Comparison of ENCODE assay signal across 22 cellular contexts in genomic region chr13:68846663-68847062, GRCh38.
DNase-seq lines count a peak whose midpoint lies in the region; ATAC-seq, FAIRE-seq and TF ChIP-seq lines count a peak whose summit lies in the region.
"Had no signal": no experiment of that assay in that cellular context is flagged by ENCODE, and none has a peak within 500 bp of the region (broad histone marks: within the 10 kb centered on the region; RNA-seq: fewer than 3 reads in every experiment).

No MANE protein-coding gene starts in this region.

- H3K23me2 ChIP-seq in H1 (ENCODE audit: low read depth, low read length) = no peaks in the 10 kb centered on the region

- H4K20me1 ChIP-seq in BLaER1 = no peaks in the 10 kb centered on the region
- H4K20me1 ChIP-seq in GM23338 (replicated peaks; ENCODE audit: insufficient read depth) = no peaks in the 10 kb centered on the region
- H4K20me1 ChIP-seq in SU-DHL-6 (ENCODE audit: low read depth, low read length) = no peaks in the 10 kb centered on the region
- no peaks in the 10 kb centered on the region for H4K20me1 ChIP-seq in H1 (replicated peaks in 1 of 2; ENCODE audit: control insufficient read depth in 1 of 2, insufficient read depth in 2 of 2, low read length in 2 of 2)

- no peak for TF ChIP-seq EP300 in H1 (IDR thresholded peaks at IDR 0.05; ENCODE audit: borderline replicate concordance in 1 of 2, low read depth in 2 of 2, low read length in 2 of 2)

- no peak overlapping the region for H3K56ac ChIP-seq in H1 (replicated peaks; ENCODE audit: insufficient read length, low read depth, low read length)

- POLR2A ChIA-PET in H1 (lab: Charles Lee; ENCODE audit: partially characterized antibody) = no interaction called here

- 0 out of 3 replicates have a peak, but pooled peaks cover 2% of the 10 kb centered on the region for H3K4me1 Mint-ChIP-seq in GM23338
- H3K4me1 Mint-ChIP-seq: B cell; CD4-positive, alpha-beta memory T cell had no signal

- H2AK5ac ChIP-seq in H1 (ENCODE audit: low read depth, low read length) = no peak overlapping the region

- 0 out of 2 replicates have a peak overlapping the region, but pooled peaks have one; percentile 34 for H3K27ac Mint-ChIP-seq in GM23338
- H3K27ac Mint-ChIP-seq: B cell; CD4-positive, alpha-beta memory T cell; HFFc6 had no signal

- no peaks in the 10 kb centered on the region for H3K79me2 ChIP-seq in GM23338 (replicated peaks; ENCODE audit: insufficient read depth)
- no peaks in the 10 kb centered on the region for H3K79me2 ChIP-seq in SU-DHL-6 (ENCODE audit: insufficient read depth, low read length)
- no peaks in the 10 kb centered on the region for H3K79me2 ChIP-seq in H1 (ENCODE audit: control insufficient read depth in 1 of 2, insufficient read depth in 2 of 2, low read length in 2 of 2)

- H2BK15ac ChIP-seq in H1 (ENCODE audit: low read length) = no peak overlapping the region

- no peak overlapping the region for H3K4ac ChIP-seq in H1 (replicated peaks; ENCODE audit: insufficient read length, low read depth, low read length)

- peaks cover 21% of the 10 kb centered on the region for H3K9me3 Mint-ChIP-seq in GM23338

- 0 out of 2 replicates have a peak, but pooled peaks cover 7% of the 10 kb centered on the region for H3K9me3 ChIP-seq in BLaER1
- peaks cover 23% of the 10 kb centered on the region; the same call in 1 of the 2 replicates for H3K9me3 ChIP-seq in SU-DHL-6 (ENCODE audit: insufficient read depth, low read length)
- peaks cover 3 to 7% of the 10 kb centered on the region in 2 experiments; a peak in 1 of 4 replicates for H3K9me3 ChIP-seq in H1 (ENCODE audit: insufficient read depth in 2 of 2, low read depth in 1 of 2, low read length in 1 of 2)
- H3K9me3 ChIP-seq: HAP-1 had no signal

- H3K18ac ChIP-seq in H1 (ENCODE audit: extremely low read depth, low read length) = no peak overlapping the region

- WGBS in H1 (ENCODE audit: extremely low coverage in 1 of 2, insufficient coverage in 1 of 2, insufficient read length in 1 of 2, insufficient replicate concordance in 2 of 2, low coverage in 1 of 2, low lambda C conversion rate in 2 of 2, missing lambda C conversion rate in 1 of 2), 2 experiments = 92% methylated on average over 1 of the region's 1 CpG; no CpG with 5 or more reads in 1 of the 2 experiments

- H2AFZ ChIP-seq in GM23338 = no peak overlapping the region
- peak overlapping the region; percentile 75 for H2AFZ ChIP-seq in SU-DHL-6 (ENCODE audit: low read depth, low read length, severe bottlenecking)
- peak overlapping the region; percentile 32; the same call in 1 of the 2 replicates for H2AFZ ChIP-seq in H1 (ENCODE audit: low read length)

- TF ChIP-seq RAD21 in H1 (IDR thresholded peaks at IDR 0.05 in 1 of 2, conservative IDR thresholded peaks at IDR 0.05 in 1 of 2; ENCODE audit: low read depth in 2 of 2, low read length in 2 of 2) = no peak

- H3K4me1 ChIP-seq in BLaER1 (peaks cover 10% of the 10 kb centered on the region), GM23338 (ENCODE audit: insufficient read depth) (no peaks in the 10 kb centered on the region), H1 (replicated peaks in 1 of 4; ENCODE audit: control insufficient read depth in 3 of 4, insufficient read depth in 4 of 4, low read length in 3 of 4) (no peaks in the 10 kb centered on the region)
- H3K4me1 ChIP-seq: HAP-1 had no signal

- H3K36me3 ChIP-seq in BLaER1 (no peaks in the 10 kb centered on the region), GM23338 (ENCODE audit: insufficient read depth) (no peaks in the 10 kb centered on the region), SU-DHL-6 (ENCODE audit: low read length) (no peaks in the 10 kb centered on the region; the same call in 1 of the 2 replicates), H1 (ENCODE audit: control insufficient read depth in 2 of 4, insufficient read depth in 4 of 4, low read length in 3 of 4) (peaks cover 0 to 2% (median 0%) of the 10 kb centered on the region in 4 experiments; a peak in 2 of 8 replicates)
- H3K36me3 ChIP-seq: HAP-1 had no signal

- H3K27ac ChIP-seq in BLaER1 (no peak overlapping the region), GM23338 (ENCODE audit: low read depth) (no peak overlapping the region), SU-DHL-6 (ENCODE audit: low read depth, low read length) (no peak overlapping the region), H1 (ENCODE audit: low read depth, low read length) (no peak overlapping the region)
- H3K27ac ChIP-seq: 22Rv1 had no signal

- H3K23ac ChIP-seq in H1 (ENCODE audit: insufficient read length) = no peak overlapping the region

- FAIRE-seq in H1 (lab: Jason Lieb, UNC) = no peak
- FAIRE-seq: A204.1, GM18507, H54 had no signal

- no peak overlapping the region for H2BK5ac ChIP-seq in H1 (ENCODE audit: low read depth, low read length)

- H4K8ac ChIP-seq in H1 (ENCODE audit: extremely low read depth, insufficient read depth, low read length) = no peak overlapping the region

- H3K27me3 ChIP-seq in BLaER1 (no peaks in the 10 kb centered on the region), GM23338 (ENCODE audit: insufficient read depth) (no peaks in the 10 kb centered on the region), SU-DHL-6 (ENCODE audit: low read length) (no peaks in the 10 kb centered on the region), H1 (replicated peaks in 1 of 4; ENCODE audit: control insufficient read depth in 3 of 4, extremely low read depth in 1 of 4, insufficient read depth in 3 of 4, low read length in 3 of 4) (no peaks in the 10 kb centered on the region)

- no peak for TF ChIP-seq POLR2A in H1 (IDR thresholded peaks at IDR 0.05; ENCODE audit: control extremely low read depth in 1 of 2, low read depth in 2 of 2, low read length in 2 of 2)

- no peak for ATAC-seq in GM23338
- no peak for ATAC-seq in left colon
- ATAC-seq in HG02763 (IDR thresholded peaks at IDR 0.05; ENCODE audit: unreplicated experiment) = no peak

- H3K14ac ChIP-seq in H1 (ENCODE audit: insufficient read length) = no peak overlapping the region

- intact Hi-C loops in posterior vena cava (cut with DNase I) (no loop called here), left colon (cut with DNase I, micrococcal nuclease) (no loop called here)

- H2BK12ac ChIP-seq in H1 (ENCODE audit: low read depth, low read length) = no peak overlapping the region

- CTCF ChIA-PET in H1 (lab: Charles Lee; ENCODE audit: partially characterized antibody) = no interaction called here

- TF ChIP-seq CTCF in GM23338 (conservative IDR thresholded peaks at IDR 0.05; ENCODE audit: low read depth in 2 of 2) = no peak
- TF ChIP-seq CTCF in SU-DHL-6 (IDR thresholded peaks at IDR 0.05; ENCODE audit: insufficient read depth, low read length, poor library complexity, severe bottlenecking) = no peak
- no peak for TF ChIP-seq CTCF in H1 (IDR thresholded peaks at IDR 0.05; ENCODE audit: control extremely low read depth in 1 of 3, insufficient read depth in 1 of 3, low read depth in 1 of 3, low read length in 3 of 3)

- H4K5ac ChIP-seq in H1 (ENCODE audit: insufficient read length, low read depth, low read length) = no peak overlapping the region

- no peaks in the 10 kb centered on the region for H3K27me3 Mint-ChIP-seq in GM23338 (ENCODE audit: insufficient read depth, low read depth, poor library complexity)
- H3K27me3 Mint-ChIP-seq: B cell; CD4-positive, alpha-beta memory T cell had no signal

- H3K4me2 ChIP-seq in BLaER1 (peak overlapping the region; percentile 38; the same call in 1 of the 2 replicates), GM23338 (no peak overlapping the region), SU-DHL-6 (ENCODE audit: low read depth, low read length, poor library complexity, severe bottlenecking) (peak overlapping the region; percentile 6), H1 (ENCODE audit: insufficient read depth in 1 of 2, low read depth in 2 of 2, low read length in 2 of 2) (no peak overlapping the region)

- no peak overlapping the region for H2BK20ac ChIP-seq in H1 (ENCODE audit: low read length)

- no peak overlapping the region for H4K91ac ChIP-seq in H1 (replicated peaks; ENCODE audit: insufficient read length, low read length)

- H3K36me3 Mint-ChIP-seq in GM23338 (ENCODE audit: low read depth) = peaks cover 21% of the 10 kb centered on the region
- H3K36me3 Mint-ChIP-seq: CD4-positive, alpha-beta memory T cell had no signal

- DNase-seq in GM23338 (ENCODE audit: low spot score) (no peak), H1 (ENCODE audit: low read depth in 1 of 2, low spot score in 2 of 2) (no peak), posterior vena cava (ENCODE audit: low spot score) (no peak), left colon (no peak), NCI-H2029 (lab: John Stamatoyannopoulos, UW) (no peak)
- DNase-seq: C1 segment of cervical spinal cord, Calu3, COR-L47, DMS53, DMS79 treated with DMSO at 0.1 percent for 48 hours, GF-D8, HFFc6 had no signal

- H3K4me3 Mint-ChIP-seq in GM23338 = no peak overlapping the region
- H3K4me3 Mint-ChIP-seq: B cell; CD4-positive, alpha-beta memory T cell; HFFc6 had no signal

- H3K9me2 ChIP-seq in GM23338 (ENCODE audit: insufficient read depth) = peaks cover 10% of the 10 kb centered on the region; the same call in 1 of the 2 replicates
- H3K9me2 ChIP-seq in SU-DHL-6 (replicated peaks; ENCODE audit: insufficient read depth, low read length) = no peaks in the 10 kb centered on the region

- no peak overlapping the region for H2BK120ac ChIP-seq in H1 (replicated peaks; ENCODE audit: low read depth, low read length)

- H3K79me1 ChIP-seq in H1 (ENCODE audit: low read depth, low read length) = no peaks in the 10 kb centered on the region

- H3K4me3 ChIP-seq in BLaER1 (no peak overlapping the region), GM23338 (no peak overlapping the region), SU-DHL-6 (ENCODE audit: insufficient read depth, low read length, poor library complexity, severe bottlenecking) (no peak overlapping the region), H1 (ENCODE audit: extremely low read depth in 1 of 4, insufficient read depth in 2 of 4, low read depth in 3 of 4, low read length in 4 of 4) (no peak overlapping the region)
- H3K4me3 ChIP-seq: HAP-1 had no signal

- H3K9ac ChIP-seq in BLaER1 (no peak overlapping the region), SU-DHL-6 (ENCODE audit: low read length) (no peak overlapping the region), H1 (replicated peaks in 1 of 4; ENCODE audit: extremely low read depth in 1 of 4, low read depth in 3 of 4, low read length in 3 of 4) (no peak overlapping the region)

- H3F3A ChIP-seq in GM23338 (replicated peaks; ENCODE audit: low read depth) (no peaks in the 10 kb centered on the region), SU-DHL-6 (ENCODE audit: insufficient read depth) (no peaks in the 10 kb centered on the region; the same call in 1 of the 2 replicates)

TF ChIP-seq in GM23338, 12 proteins besides CTCF, POLR2A, EP300 and RAD21 (continues in another document):
- TF ChIP-seq JUNB (IDR thresholded peaks at IDR 0.05; ENCODE audit: unreplicated experiment) (no peak), CREB1 (CRISPR knock-in tag; IDR thresholded peaks at IDR 0.05; ENCODE audit: low read depth) (no peak), NANOG (IDR thresholded peaks at IDR 0.05; ENCODE audit: borderline replicate concordance) (no peak), EZH2phosphoT487 (IDR thresholded peaks at IDR 0.05; ENCODE audit: unreplicated experiment) (no peak)

TF ChIP-seq in H1, 55 proteins besides CTCF, POLR2A, EP300 and RAD21 (continues in another document):
- TF ChIP-seq CHD2 (IDR thresholded peaks at IDR 0.05; ENCODE audit: low read length) (no peak), SRF (IDR thresholded peaks at IDR 0.05; ENCODE audit: low read depth, low read length) (no peak), KDM5A (IDR thresholded peaks at IDR 0.05; ENCODE audit: low read length) (no peak), NRF1 (IDR thresholded peaks at IDR 0.05; ENCODE audit: low read depth, low read length) (no peak)

Comparison
In these comparisons a context has a peak if more than half of its experiments do, and no peak if none do; other contexts are left out.
1. H3K4me2 ChIP-seq: peak in BLaER1 (single experiment) and SU-DHL-6 (single experiment); none in GM23338 (single experiment) and H1 (0 of 2).